In genomic region chr12:111424189-111424792, GRCh38 we compare ENCODE assay signal across 2 cellular contexts.
TF ChIP-seq lines count a peak whose summit lies in the region.

No MANE protein-coding gene starts in this region.

TF ChIP-seq in GM23338, 12 proteins besides CTCF, POLR2A, EP300 and RAD21:
- no peak for TF ChIP-seq ETS1 (IDR thresholded peaks at IDR 0.05)
- TF ChIP-seq STAT1 (IDR thresholded peaks at IDR 0.05; ENCODE audit: unreplicated experiment) = no peak
- no peak for TF ChIP-seq NANOG (IDR thresholded peaks at IDR 0.05; ENCODE audit: borderline replicate concordance)
- TF ChIP-seq ZNF114 (CRISPR knock-in tag; IDR thresholded peaks at IDR 0.05) = no peak
- no peak for TF ChIP-seq JUNB (IDR thresholded peaks at IDR 0.05; ENCODE audit: unreplicated experiment)
- no peak for TF ChIP-seq POLR2AphosphoS5 (IDR thresholded peaks at IDR 0.05; ENCODE audit: low read depth)
- TF ChIP-seq EZH2phosphoT487 (IDR thresholded peaks at IDR 0.05; ENCODE audit: unreplicated experiment) = no peak

TF ChIP-seq in GM12878, 131 proteins besides CTCF, POLR2A, EP300 and RAD21:
- TF ChIP-seq NFIC (IDR thresholded peaks at IDR 0.05; ENCODE audit: low read depth, low read length) = no peak
- TF ChIP-seq POLR2AphosphoS5 (IDR thresholded peaks at IDR 0.05; ENCODE audit: low read length) = peak; percentile 38; the same call in 1 of the 2 replicates
- TF ChIP-seq NBN (IDR thresholded peaks at IDR 0.05) = no peak
- TF ChIP-seq SMAD5 (IDR thresholded peaks at IDR 0.05; ENCODE audit: low read depth) = no peak
